2 cellular contexts compared by ENCODE assay signal in the genomic region with DNA sequence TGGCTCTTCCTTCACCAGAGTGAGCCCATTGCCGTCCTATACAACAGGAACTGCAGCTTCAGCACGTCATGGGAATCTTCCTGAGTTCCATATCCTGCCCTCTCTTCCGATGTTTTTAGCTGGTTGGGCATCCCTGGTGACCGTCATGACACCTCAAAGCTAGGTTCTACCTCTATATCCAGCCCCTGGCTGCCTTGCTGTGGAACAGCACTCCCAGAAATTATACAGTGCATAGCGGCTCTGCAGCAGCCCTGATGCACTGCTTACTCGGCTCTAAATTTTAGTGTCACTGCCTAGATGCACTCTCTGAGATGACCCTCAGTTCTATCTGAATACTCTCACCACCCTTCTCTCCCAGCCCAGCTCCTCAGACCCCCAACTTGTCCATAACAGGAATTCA.
TF ChIP-seq lines count a peak whose summit lies in the region.

No MANE protein-coding gene starts in this region.

TF ChIP-seq in HepG2, 621 proteins besides CTCF, POLR2A, EP300 and RAD21:
- TF ChIP-seq, protein P1, sequence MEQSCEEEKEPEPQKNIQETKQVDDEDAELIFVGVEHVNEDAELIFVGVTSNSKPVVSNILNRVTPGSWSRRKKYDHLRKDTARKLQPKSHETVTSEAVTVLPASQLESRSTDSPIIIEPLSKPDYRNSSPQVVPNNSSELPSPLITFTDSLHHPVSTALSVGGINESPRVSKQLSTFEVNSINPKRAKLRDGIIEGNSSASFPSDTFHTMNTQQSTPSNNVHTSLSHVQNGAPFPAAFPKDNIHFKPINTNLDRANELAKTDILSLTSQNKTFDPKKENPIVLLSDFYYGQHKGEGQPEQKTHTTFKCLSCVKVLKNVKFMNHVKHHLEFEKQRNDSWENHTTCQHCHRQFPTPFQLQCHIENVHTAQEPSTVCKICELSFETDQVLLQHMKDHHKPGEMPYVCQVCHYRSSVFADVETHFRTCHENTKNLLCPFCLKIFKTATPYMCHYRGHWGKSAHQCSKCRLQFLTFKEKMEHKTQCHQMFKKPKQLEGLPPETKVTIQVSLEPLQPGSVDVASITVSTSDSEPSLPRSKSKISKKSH (CRISPR knock-in tag; IDR thresholded peaks at IDR 0.05; ENCODE audit: borderline replicate concordance): no peak
- TF ChIP-seq KDM5A (IDR thresholded peaks at IDR 0.05; ENCODE audit: borderline replicate concordance, low read length) (no peak), THAP11 (CRISPR knock-in tag; IDR thresholded peaks at IDR 0.05) (no peak), ZNF24 (IDR thresholded peaks at IDR 0.05) (no peak), MBD4 (IDR thresholded peaks at IDR 0.05; ENCODE audit: borderline replicate concordance, low read length) (no peak), ZNF446 (CRISPR knock-in tag; IDR thresholded peaks at IDR 0.05) (no peak), ZNF766 (CRISPR knock-in tag; IDR thresholded peaks at IDR 0.05; ENCODE audit: borderline replicate concordance) (no peak), YY1 (IDR thresholded peaks at IDR 0.05; ENCODE audit: insufficient read depth, insufficient replicate concordance, low read depth, low read length) (no peak), MTF2 (CRISPR knock-in tag; IDR thresholded peaks at IDR 0.05; ENCODE audit: borderline replicate concordance) (no peak)
- TF ChIP-seq, protein P2, sequence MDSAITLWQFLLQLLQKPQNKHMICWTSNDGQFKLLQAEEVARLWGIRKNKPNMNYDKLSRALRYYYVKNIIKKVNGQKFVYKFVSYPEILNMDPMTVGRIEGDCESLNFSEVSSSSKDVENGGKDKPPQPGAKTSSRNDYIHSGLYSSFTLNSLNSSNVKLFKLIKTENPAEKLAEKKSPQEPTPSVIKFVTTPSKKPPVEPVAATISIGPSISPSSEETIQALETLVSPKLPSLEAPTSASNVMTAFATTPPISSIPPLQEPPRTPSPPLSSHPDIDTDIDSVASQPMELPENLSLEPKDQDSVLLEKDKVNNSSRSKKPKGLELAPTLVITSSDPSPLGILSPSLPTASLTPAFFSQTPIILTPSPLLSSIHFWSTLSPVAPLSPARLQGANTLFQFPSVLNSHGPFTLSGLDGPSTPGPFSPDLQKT (CRISPR knock-in tag; IDR thresholded peaks at IDR 0.05; ENCODE audit: borderline replicate concordance): no peak
- TF ChIP-seq, protein P3, sequence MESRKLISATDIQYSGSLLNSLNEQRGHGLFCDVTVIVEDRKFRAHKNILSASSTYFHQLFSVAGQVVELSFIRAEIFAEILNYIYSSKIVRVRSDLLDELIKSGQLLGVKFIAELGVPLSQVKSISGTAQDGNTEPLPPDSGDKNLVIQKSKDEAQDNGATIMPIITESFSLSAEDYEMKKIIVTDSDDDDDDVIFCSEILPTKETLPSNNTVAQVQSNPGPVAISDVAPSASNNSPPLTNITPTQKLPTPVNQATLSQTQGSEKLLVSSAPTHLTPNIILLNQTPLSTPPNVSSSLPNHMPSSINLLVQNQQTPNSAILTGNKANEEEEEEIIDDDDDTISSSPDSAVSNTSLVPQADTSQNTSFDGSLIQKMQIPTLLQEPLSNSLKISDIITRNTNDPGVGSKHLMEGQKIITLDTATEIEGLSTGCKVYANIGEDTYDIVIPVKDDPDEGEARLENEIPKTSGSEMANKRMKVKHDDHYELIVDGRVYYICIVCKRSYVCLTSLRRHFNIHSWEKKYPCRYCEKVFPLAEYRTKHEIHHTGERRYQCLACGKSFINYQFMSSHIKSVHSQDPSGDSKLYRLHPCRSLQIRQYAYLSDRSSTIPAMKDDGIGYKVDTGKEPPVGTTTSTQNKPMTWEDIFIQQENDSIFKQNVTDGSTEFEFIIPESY (CRISPR knock-in tag; IDR thresholded peaks at IDR 0.05): no peak
- TF ChIP-seq, protein P4, sequence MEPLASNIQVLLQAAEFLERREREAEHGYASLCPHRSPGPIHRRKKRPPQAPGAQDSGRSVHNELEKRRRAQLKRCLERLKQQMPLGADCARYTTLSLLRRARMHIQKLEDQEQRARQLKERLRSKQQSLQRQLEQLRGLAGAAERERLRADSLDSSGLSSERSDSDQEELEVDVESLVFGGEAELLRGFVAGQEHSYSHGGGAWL (CRISPR knock-in tag; IDR thresholded peaks at IDR 0.05): no peak
- TF ChIP-seq, protein P5, sequence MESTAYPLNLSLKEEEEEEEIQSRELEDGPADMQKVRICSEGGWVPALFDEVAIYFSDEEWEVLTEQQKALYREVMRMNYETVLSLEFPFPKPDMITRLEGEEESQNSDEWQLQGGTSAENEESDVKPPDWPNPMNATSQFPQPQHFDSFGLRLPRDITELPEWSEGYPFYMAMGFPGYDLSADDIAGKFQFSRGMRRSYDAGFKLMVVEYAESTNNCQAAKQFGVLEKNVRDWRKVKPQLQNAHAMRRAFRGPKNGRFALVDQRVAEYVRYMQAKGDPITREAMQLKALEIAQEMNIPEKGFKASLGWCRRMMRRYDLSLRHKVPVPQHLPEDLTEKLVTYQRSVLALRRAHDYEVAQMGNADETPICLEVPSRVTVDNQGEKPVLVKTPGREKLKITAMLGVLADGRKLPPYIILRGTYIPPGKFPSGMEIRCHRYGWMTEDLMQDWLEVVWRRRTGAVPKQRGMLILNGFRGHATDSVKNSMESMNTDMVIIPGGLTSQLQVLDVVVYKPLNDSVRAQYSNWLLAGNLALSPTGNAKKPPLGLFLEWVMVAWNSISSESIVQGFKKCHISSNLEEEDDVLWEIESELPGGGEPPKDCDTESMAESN (CRISPR knock-in tag; conservative IDR thresholded peaks at IDR 0.05): no peak

TF ChIP-seq in K562, 482 proteins besides CTCF, POLR2A, EP300 and RAD21:
- TF ChIP-seq RFX1 (IDR thresholded peaks at IDR 0.05) (no peak), ZNF586 (CRISPR knock-in tag; conservative IDR thresholded peaks at IDR 0.05) (no peak)
TF ChIP-seq in K562: peak in this region for 0.
